Comparison of ENCODE assay signal across 8 cellular contexts in the genomic region with DNA sequence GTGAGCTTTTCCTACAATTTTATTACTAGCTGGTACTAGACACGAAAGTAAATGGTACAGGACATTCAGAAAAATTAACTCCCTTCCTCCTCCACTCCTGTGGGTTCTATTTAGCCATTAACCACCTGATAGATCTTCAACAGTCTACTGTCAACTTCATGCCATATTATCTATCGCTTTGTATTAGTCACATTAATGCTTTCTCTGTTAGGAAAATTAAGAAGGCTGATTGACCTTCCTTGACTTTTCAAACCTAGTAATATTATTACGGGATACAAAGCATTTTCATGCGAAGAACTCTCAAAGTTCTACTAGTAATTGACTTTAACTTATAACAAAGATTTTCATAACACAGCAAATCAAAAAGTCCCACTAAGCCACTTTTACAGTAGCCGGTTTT. TPM values are rescaled to one million over a fixed set of nuclear protein-coding genes. Genes with fewer than 3 reads are reported as not detected.
DNase-seq lines count a peak whose midpoint lies in the region; ATAC-seq and TF ChIP-seq lines count a peak whose summit lies in the region.

No MANE protein-coding gene starts in this region.

- TF ChIP-seq CTCF in Panc1 (IDR thresholded peaks at IDR 0.05) (no peak), parathyroid adenoma (IDR thresholded peaks at IDR 0.05) (no peak)

- H3K4me2 ChIP-seq in parathyroid adenoma (ENCODE audit: low read length), result peak overlapping the region; percentile 86

- H3K9ac ChIP-seq in ES-I3 (ENCODE audit: low read depth, low read length) (peak overlapping the region; percentile 95), parathyroid adenoma (no peak overlapping the region)

- no TSS peak for BruUV-seq in Panc1 (replicated peaks; lab: Mats Ljungman, UMichigan)

- H3K27me3 ChIP-seq in Panc1 (ENCODE audit: control insufficient read depth, insufficient read depth, low read length), result no peaks in the 10 kb centered on the region
- H3K27me3 ChIP-seq in esophagus (ENCODE audit: control insufficient read depth in 1 of 2, insufficient read depth in 2 of 2, low read length in 2 of 2), result no peaks in the 10 kb centered on the region
- H3K27me3 ChIP-seq in parathyroid adenoma (ENCODE audit: control insufficient read depth, insufficient read depth, low read length), result no peaks in the 10 kb centered on the region

- peaks cover 3% of the 10 kb centered on the region; the same call in 1 of the 2 replicates for H3K9me3 ChIP-seq in ES-I3 (ENCODE audit: control insufficient read depth, insufficient read depth, low read length)
- no peaks in the 10 kb centered on the region for H3K9me3 ChIP-seq in Panc1 (ENCODE audit: control insufficient read depth, insufficient read depth, low read depth, low read length)
- no peaks in the 10 kb centered on the region for H3K9me3 ChIP-seq in esophagus (ENCODE audit: control insufficient read depth in 2 of 2, insufficient read depth in 1 of 2, low read depth in 1 of 2, low read length in 1 of 2)
- H3K9me3 ChIP-seq in parathyroid adenoma (ENCODE audit: control insufficient read depth, low read length), result no peaks in the 10 kb centered on the region

- intact Hi-C loops in Panc1 (cut with micrococcal nuclease; ENCODE audit: unreplicated experiment), result loop anchor here (5.0 kb wide), 1 partner anchor 76 kb away; a partner anchor contains a TSS

- H3K27ac ChIP-seq in Panc1 (ENCODE audit: low read length), result peak overlapping the region; percentile 86
- H3K27ac ChIP-seq in esophagus (ENCODE audit: low read depth in 2 of 2, low read length in 1 of 2), result no peak overlapping the region
- no peak overlapping the region for H3K27ac ChIP-seq in parathyroid adenoma

- 27 to 39% methylated on average over 5 of the region's 5 CpGs for WGBS in esophagus, 2 donors

- peak overlapping the region; percentile 86 to 89 for H3K4me3 ChIP-seq in Panc1 (ENCODE audit: low read depth in 2 of 2, low read length in 2 of 2)
- H3K4me3 ChIP-seq in esophagus (ENCODE audit: low read depth in 1 of 2, low read length in 2 of 2), result peak overlapping the region; percentile 76 to 94
- peak overlapping the region; percentile 84 for H3K4me3 ChIP-seq in parathyroid adenoma (ENCODE audit: low read depth, low read length)

- no peak for DNase-seq in Panc1 (ENCODE audit: low read depth, low spot score)
- no peak for DNase-seq in H4 (ENCODE audit: low spot score)
- DNase-seq in AG08396 (ENCODE audit: low spot score), result no peak
- DNase-seq in effector CD4-positive, alpha-beta T cell, result no peak

- in situ Hi-C loops in Panc1 (cut with HindIII; ENCODE audit: low pct_unique_long_range_greater_than_20kb, low sequenced_read_pairs), result no loop called here

- POLR2A ChIA-PET in Panc1 (lab: Charles Lee), result no interaction called here

- H3K4me1 ChIP-seq in ES-I3 (ENCODE audit: insufficient read depth, low read length) (peaks cover 16% of the 10 kb centered on the region), Panc1 (ENCODE audit: control insufficient read depth, insufficient read depth, low read length) (peaks cover 17% of the 10 kb centered on the region), esophagus (ENCODE audit: control insufficient read depth in 2 of 2, insufficient read depth in 2 of 2, low read length in 1 of 2) (no peaks in the 10 kb centered on the region), parathyroid adenoma (no peaks in the 10 kb centered on the region)

- ATAC-seq in Panc1 (no peak), GM21381 (IDR thresholded peaks at IDR 0.05; ENCODE audit: unreplicated experiment) (no peak)

- CTCF ChIA-PET in Panc1 (lab: Charles Lee), result interaction anchor here (0.6 kb wide), 1 partner anchor 55 kb away, joined by 3 read pairs; no protein-coding TSS in a partner anchor

- peaks cover 6% of the 10 kb centered on the region for H3K79me2 ChIP-seq in parathyroid adenoma

- H2AFZ ChIP-seq in parathyroid adenoma, result no peak overlapping the region

- H3K36me3 ChIP-seq in ES-I3 (ENCODE audit: insufficient read depth, low read length) (peaks cover 14% of the 10 kb centered on the region; the same call in 1 of the 2 replicates), Panc1 (ENCODE audit: control insufficient read depth, insufficient read depth, low read length) (peaks cover 6% of the 10 kb centered on the region), esophagus (ENCODE audit: control insufficient read depth in 2 of 2, insufficient read depth in 2 of 2, low read length in 1 of 2) (no peaks in the 10 kb centered on the region), parathyroid adenoma (ENCODE audit: control insufficient read depth, insufficient read depth, low read length) (no peaks in the 10 kb centered on the region)

RNA-seq across cellular contexts. Expression of a gene that starts 1.2 kb away (rescaled TPM):
- total RNA-seq in Panc1 (2021; ENCODE audit: unreplicated experiment), result 15.4 TPM
- polyA plus RNA-seq in Panc1 (2012; ENCODE audit: insufficient read length), result 6.2 TPM
- 1 to 10 TPM; 3.1 to 6.9 TPM for polyA plus RNA-seq in esophagus
- total RNA-seq in H4 (2014; rRNA removed; shearing (Covaris generic)), result 29.4 and 32.7 TPM in 2 replicates
